Comparison of ENCODE assay signal across 20 cellular contexts in the genomic region with DNA sequence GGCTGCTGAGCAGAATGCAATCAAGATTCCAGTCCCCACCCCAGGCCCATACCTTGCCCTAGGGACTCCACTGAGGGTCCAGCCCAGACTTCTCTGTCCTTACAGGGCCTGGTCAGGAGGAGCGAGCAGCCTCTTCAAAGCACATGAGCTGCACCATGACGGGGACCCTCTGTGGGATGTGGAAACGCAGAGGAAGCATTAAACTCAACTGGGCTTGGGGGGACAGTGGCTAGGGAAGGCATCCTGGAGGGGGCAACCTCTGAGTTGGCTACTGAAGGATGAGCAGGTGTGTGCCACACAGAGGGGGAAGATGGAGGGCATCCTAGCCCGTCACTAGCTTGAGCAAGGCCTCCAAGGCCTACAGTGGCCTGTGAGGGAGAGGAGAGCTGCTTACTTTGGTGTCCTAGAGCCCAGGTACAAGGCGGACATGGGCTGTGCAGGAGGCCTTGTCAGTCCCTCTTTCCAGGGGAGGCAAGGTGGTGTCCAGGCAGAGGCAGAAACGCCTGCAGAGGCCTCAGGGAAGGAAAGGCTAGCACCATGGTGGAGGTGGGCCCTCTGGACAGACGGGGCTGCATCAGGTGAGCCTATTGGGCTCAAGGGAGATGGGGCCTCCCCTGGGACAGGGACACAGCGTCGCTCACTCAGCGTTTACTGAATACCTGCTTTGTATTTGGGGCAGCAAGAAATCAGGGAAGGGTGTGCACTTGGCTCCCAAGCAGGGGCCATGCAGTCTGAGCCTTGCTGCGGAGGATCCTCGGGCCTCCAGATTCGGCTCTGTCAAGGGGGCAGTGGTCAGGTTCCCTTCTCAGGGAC. TPM values are rescaled to one million over a fixed set of nuclear protein-coding genes. Genes with fewer than 3 reads are reported as not detected.
"Had no signal": no experiment of that assay in that cellular context is flagged by ENCODE, and none has a peak within 500 bp of the region (broad histone marks: within the 10 kb centered on the region; RNA-seq: fewer than 3 reads in every experiment).

No MANE protein-coding gene starts in this region.

- H3K9me3 Mint-ChIP-seq: activated naive CD4-positive, alpha-beta T cell treated with anti-CD3 and anti-CD28 coated beads for 36 hours; neural crest cell had no signal

- DNase-seq: activated CD8-positive, alpha-beta memory T cell treated with anti-CD3 and anti-CD28 coated beads, Interleukin-2, amount 50 U/mL, for 4 hours; activated CD8-positive, alpha-beta T cell treated with anti-CD3 and anti-CD28 coated beads, Interleukin-2, amount 10 ng/mL, durations not matched to agents 7 days and 5 days; activated naive CD4-positive, alpha-beta T cell treated with anti-CD3 and anti-CD28 coated beads for 36 hours; esophagus squamous epithelium; hippocampal formation; kidney; pancreas; stimulated activated CD4-positive, alpha-beta T cell treated with anti-CD3 and anti-CD28 coated beads, Interleukin-12 subunit alpha, Interleukin-12 subunit beta, amount 100 ng/mL, for 4 hours; stimulated activated CD4-positive, alpha-beta T cell treated with anti-CD3 and anti-CD28 coated beads, Interleukin-2, amount 100 ng/mL, for 24 hours; T-helper 17 cell; WERI-Rb-1 had no signal

- H3K4me1 ChIP-seq: upper lobe of right lung had no signal

- H3K27me3 Mint-ChIP-seq: T-helper 17 cell had no signal

- FAIRE-seq: colon, endothelial cell of umbilical vein, kidney, pancreas had no signal

- H3K27me3 ChIP-seq: cardiac muscle cell, esophagus squamous epithelium, pancreas, upper lobe of right lung had no signal

- H3K4me3 ChIP-seq: cardiac muscle cell, esophagus squamous epithelium, pancreas, thoracic aorta, upper lobe of right lung had no signal

- H3K4me1 Mint-ChIP-seq: neural crest cell had no signal

- ATAC-seq: T-helper 17 cell had no signal

- H3K4me3 Mint-ChIP-seq: activated CD8-positive, alpha-beta T cell treated with anti-CD3 and anti-CD28 coated beads, Interleukin-2, amount 10 ng/mL, durations not matched to agents 7 days and 5 days; activated naive CD4-positive, alpha-beta T cell treated with anti-CD3 and anti-CD28 coated beads for 36 hours; neural crest cell; T-helper 17 cell had no signal

- H3K27ac Mint-ChIP-seq: activated naive CD4-positive, alpha-beta T cell treated with anti-CD3 and anti-CD28 coated beads for 36 hours; T-helper 17 cell had no signal

- H3K9me3 ChIP-seq: esophagus squamous epithelium, pancreas, thoracic aorta, upper lobe of right lung had no signal

- H3K27ac ChIP-seq: cardiac muscle cell, esophagus squamous epithelium, pancreas, thoracic aorta, upper lobe of right lung, WERI-Rb-1 had no signal

RNA-seq across cellular contexts. Expression of a gene that starts 18.9 kb away (rescaled TPM):
- total RNA-seq: activated CD8-positive, alpha-beta T cell treated with anti-CD3 and anti-CD28 coated beads, Interleukin-2, amount 10 ng/mL, durations not matched to agents 7 days and 5 days; activated naive CD4-positive, alpha-beta T cell treated with anti-CD3 and anti-CD28 coated beads for 36 hours; endothelial cell of umbilical vein; fibroblast of villous mesenchyme; glomerular endothelial cell; mesenteric fat pad; T-helper 17 cell; upper lobe of right lung had no signal
- polyA plus RNA-seq: endothelial cell of umbilical vein had no signal
